ENCODE assay signal across 11 cellular contexts in the genomic region with DNA sequence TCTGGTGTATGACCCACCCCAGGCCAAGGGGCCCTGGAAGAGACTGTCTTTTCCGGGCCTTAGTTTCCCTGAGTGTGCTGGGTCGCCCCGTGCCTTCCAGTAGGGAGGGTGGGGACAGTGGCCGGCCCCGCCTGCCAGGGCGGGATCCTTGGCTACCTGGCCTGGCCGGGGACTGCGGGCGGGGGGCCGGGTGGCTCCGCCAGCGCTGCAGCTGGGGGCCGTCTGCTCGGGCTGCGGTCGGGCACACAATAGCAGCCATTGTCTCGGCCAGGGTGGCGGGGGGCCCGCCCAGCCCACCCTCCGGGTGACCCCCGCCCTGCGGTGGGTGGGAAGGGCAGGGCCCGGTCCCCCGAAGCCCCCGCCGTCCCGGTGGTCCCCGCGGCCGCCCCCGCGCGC. TPM values are rescaled to one million over a fixed set of nuclear protein-coding genes. Genes with fewer than 3 reads are reported as not detected.
A peak's percentile ranks its signal among the peaks of the same experiment; 100 is the strongest.
DNase-seq lines count a peak whose midpoint lies in the region; ATAC-seq and TF ChIP-seq lines count a peak whose summit lies in the region.
"Had no signal": no experiment of that assay in that cellular context is flagged by ENCODE, and none has a peak within 500 bp of the region (broad histone marks: within the 10 kb centered on the region; RNA-seq: fewer than 3 reads in every experiment).

No MANE protein-coding gene starts in this region.

- 9 to 16% (median 10%) methylated on average over 18 to 32 of the region's 33 CpGs for WGBS in psoas muscle, 3 donors

- TF ChIP-seq POLR2A in Peyer's patch (IDR thresholded peaks at IDR 0.05), result no peak

- H3K27ac ChIP-seq in Peyer's patch, result peak overlapping the region; percentile 21 to 85 (median 73)
- peak overlapping the region; percentile 64 for H3K27ac ChIP-seq in psoas muscle
- H3K27ac ChIP-seq: C4-2B had no signal

- H3K4me1 ChIP-seq in BE2C (peaks cover 16% of the 10 kb centered on the region), Peyer's patch (peaks cover 0 to 38% (median 13%) of the 10 kb centered on the region in 4 donors), psoas muscle (peaks cover 21% of the 10 kb centered on the region)

- H3K4me3 ChIP-seq in BE2C (ENCODE audit: low read depth, low read length), result peak overlapping the region; percentile 65
- H3K4me3 ChIP-seq in Peyer's patch, result peak overlapping the region; percentile 19 to 51 (median 51)
- H3K4me3 ChIP-seq in fibroblast of mammary gland (ENCODE audit: control insufficient read depth, low read depth, low read length), result peak overlapping the region; percentile 9
- H3K4me3 ChIP-seq in psoas muscle, result peak overlapping the region; percentile 66

- peaks cover 3% of the 10 kb centered on the region for H3K4me1 Mint-ChIP-seq in endothelial cell (ENCODE audit: unreplicated experiment)

- H3K36me3 Mint-ChIP-seq in endothelial cell (ENCODE audit: low read depth, unreplicated experiment), result no peaks in the 10 kb centered on the region

- no peak for DNase-seq in BE2C
- no peak for DNase-seq in Peyer's patch
- no peak for DNase-seq in fibroblast of mammary gland (ENCODE audit: low read depth)
- no peak for DNase-seq in psoas muscle
- no peak for DNase-seq in EL
- DNase-seq in NCI-H2227 (lab: John Stamatoyannopoulos, UW; ENCODE audit: unreplicated experiment), result no peak
- no peak for DNase-seq in endothelial cell (ENCODE audit: low spot score)
- no peak for DNase-seq in DMS79 (lab: John Stamatoyannopoulos, UW)
- DNase-seq: activated gamma-delta T cell, PC-3 had no signal

- H3K9me3 Mint-ChIP-seq in endothelial cell (ENCODE audit: unreplicated experiment), result no peaks in the 10 kb centered on the region

- H3K27me3 ChIP-seq in BE2C (no peaks in the 10 kb centered on the region), Peyer's patch (no peaks in the 10 kb centered on the region), psoas muscle (ENCODE audit: insufficient read depth in 3 of 3, low read length in 2 of 3) (no peaks in the 10 kb centered on the region)

- intact Hi-C loops in psoas muscle (cut with DNase I), result loop anchor here in 1 of 2 donors (10.0 kb wide), 1 partner anchor 63 kb away; no protein-coding TSS in a partner anchor

- no peaks in the 10 kb centered on the region for H3K36me3 ChIP-seq in BE2C
- H3K36me3 ChIP-seq in Peyer's patch, result no peaks in the 10 kb centered on the region
- H3K36me3 ChIP-seq in psoas muscle (ENCODE audit: insufficient read depth in 1 of 2, low read depth in 1 of 2), result no peaks in the 10 kb centered on the region

- ATAC-seq in psoas muscle, result no peak

- H3K4me3 Mint-ChIP-seq in endothelial cell (ENCODE audit: unreplicated experiment), result no peak overlapping the region

- TF ChIP-seq CTCF in BE2C (IDR thresholded peaks at IDR 0.05; ENCODE audit: low read depth, low read length) (no peak), Peyer's patch (IDR thresholded peaks at IDR 0.05) (no peak), fibroblast of mammary gland (conservative IDR thresholded peaks at IDR 0.05; ENCODE audit: control insufficient read depth, insufficient read depth, low read depth, low read length) (no peak), psoas muscle (IDR thresholded peaks at IDR 0.05) (no peak), endothelial cell (IDR thresholded peaks at IDR 0.05; ENCODE audit: unreplicated experiment) (no peak)

- H3K27ac Mint-ChIP-seq in endothelial cell (ENCODE audit: unreplicated experiment), result no peak overlapping the region

- H3K9me3 ChIP-seq in BE2C, result no peaks in the 10 kb centered on the region
- H3K9me3 ChIP-seq in Peyer's patch, result no peaks in the 10 kb centered on the region
- no peaks in the 10 kb centered on the region for H3K9me3 ChIP-seq in psoas muscle

- no peaks in the 10 kb centered on the region for H3K27me3 Mint-ChIP-seq in endothelial cell (ENCODE audit: unreplicated experiment)

RNA-seq across cellular contexts. Expression of a gene that starts 11.5 kb away (rescaled TPM):
- polyA plus RNA-seq in BE2C (2012; ENCODE audit: insufficient read depth, insufficient read length, low read depth), result 45.4 TPM
- total RNA-seq in Peyer's patch (1 to 10 TPM in 3 of 4 donors, under 1 TPM in 1; 0.35 to 3.3 (median 1.7) TPM), psoas muscle (1 to 10 TPM; 1.7 to 3.3 (median 2.4) TPM), endothelial cell (ENCODE audit: unreplicated experiment) (1.6 TPM)
- polyA plus RNA-seq in psoas muscle, result 1 to 10 TPM in 2 of 3 donors, under 1 TPM in 1; 0.96 to 1.3 (median 1.0) TPM

RNA-seq across cellular contexts. Expression of a gene that starts 23.7 kb away (rescaled TPM):
- 216 TPM for polyA plus RNA-seq in BE2C (2012; ENCODE audit: insufficient read depth, insufficient read length, low read depth)
- total RNA-seq in Peyer's patch (10 to 100 TPM; 18.2 to 61.4 (median 49.3) TPM), psoas muscle (10 to 100 TPM; 60.5 to 84.2 (median 70.7) TPM), endothelial cell (ENCODE audit: unreplicated experiment) (29.5 TPM)
- polyA plus RNA-seq in psoas muscle, result 100 to 1,000 TPM; 144 to 163 (median 160) TPM

RNA-seq across cellular contexts. Expression of a gene that starts 44.3 kb away (rescaled TPM):
- 147 TPM for polyA plus RNA-seq in BE2C (2012; ENCODE audit: insufficient read depth, insufficient read length, low read depth)
- total RNA-seq in Peyer's patch (10 to 100 TPM in 2 of 4 donors, 1 to 10 TPM in 2; 2.1 to 18.2 (median 8.4) TPM), psoas muscle (1 to 10 TPM; 3.0 to 3.6 (median 3.4) TPM), endothelial cell (ENCODE audit: unreplicated experiment) (0.67 TPM)
- 1 to 10 TPM; 2.0 to 3.8 (median 3.3) TPM for polyA plus RNA-seq in psoas muscle

RNA-seq across cellular contexts. Expression of a gene that starts 54.6 kb away (rescaled TPM):
- polyA plus RNA-seq in BE2C (2012; ENCODE audit: insufficient read depth, insufficient read length, low read depth), result 40.1 TPM
- total RNA-seq in Peyer's patch (10 to 100 TPM in 1 of 4 donors, 1 to 10 TPM in 3; 7.5 to 20.6 (median 8.9) TPM), psoas muscle (1 to 10 TPM; 3.8 to 5.7 (median 4.5) TPM), endothelial cell (ENCODE audit: unreplicated experiment) (6.2 TPM)
- 1 to 10 TPM; 3.0 to 8.2 (median 7.0) TPM for polyA plus RNA-seq in psoas muscle

Comparison
In these comparisons a context has a peak if more than half of its experiments do, and no peak if none do; other contexts are left out.
1. H3K4me3 ChIP-seq: peak in every context shown above with its lines; median percentile 66 in psoas muscle; 65 in BE2C; 51 in Peyer's patch; 9 in fibroblast of mammary gland.